18 cellular contexts compared by ENCODE assay signal in genomic region chr5:131563434-131564228, GRCh38.
DNase-seq lines count a peak whose midpoint lies in the region; ATAC-seq, FAIRE-seq and TF ChIP-seq lines count a peak whose summit lies in the region.
"Had no signal": no experiment of that assay in that cellular context is flagged by ENCODE, and none has a peak within 500 bp of the region (broad histone marks: within the 10 kb centered on the region; RNA-seq: fewer than 3 reads in every experiment).

No MANE protein-coding gene starts in this region.

- no peaks in the 10 kb centered on the region for H3K4me1 ChIP-seq in A549
- H3K4me1 ChIP-seq in pancreas = peaks cover 0 to 3% (median 0%) of the 10 kb centered on the region in 3 donors
- H3K4me1 ChIP-seq: left lung, upper lobe of right lung had no signal

- TF ChIP-seq POLR2A in A549 (IDR thresholded peaks at IDR 0.05; ENCODE audit: low read length) = no peak

- H3K27ac ChIP-seq in A549 (no peak overlapping the region), pancreas (no peak overlapping the region)
- H3K27ac ChIP-seq: hepatocyte, left lung, upper lobe of right lung had no signal

- POLR2A ChIA-PET in A549 (lab: Yijun Ruan, JAX) = no interaction called here

- TF ChIP-seq CTCF in A549 (IDR thresholded peaks at IDR 0.05) = no peak
- TF ChIP-seq CTCF in pancreas (IDR thresholded peaks at IDR 0.05) = no peak

- intact Hi-C loops in pancreas (cut with DNase I) = no loop called here

- no peaks in the 10 kb centered on the region for H3K27me3 ChIP-seq in pancreas
- H3K27me3 ChIP-seq: hepatocyte, left lung, upper lobe of right lung had no signal

- H3K4me3 ChIP-seq in A549 = no peak overlapping the region
- no peak overlapping the region for H3K4me3 ChIP-seq in pancreas
- H3K4me3 ChIP-seq: hepatocyte, left lung, upper lobe of right lung had no signal

- DNase-seq in A549 (ENCODE audit: low read depth in 1 of 2, low spot score in 1 of 2) = peak; percentile 6 to 10
- peak; percentile 42 for DNase-seq in ELF-1 (ENCODE audit: low read depth, low spot score)
- peak; percentile 11 for DNase-seq in RKO (ENCODE audit: low spot score)
- DNase-seq in iPS-NIHi11 (ENCODE audit: low spot score) = peak; percentile 25
- no peak for DNase-seq in pancreas
- DNase-seq: activated CD4-positive, CD25-positive, alpha-beta regulatory T cell treated with anti-CD3 and anti-CD28 coated beads, Interleukin-2, amount 50 U/mL, for 72 hours; activated CD8-positive, alpha-beta memory T cell treated with anti-CD3 and anti-CD28 coated beads, Interleukin-2, amount 50 U/mL, for 4 hours; activated naive CD4-positive, alpha-beta T cell treated with Interleukin-2 at 50 U/mL for 16 hours; left lung; NCI-H2081 treated with DMSO at 0.1 percent for 48 hours; NCI-H774; stimulated activated naive CD4-positive, alpha-beta T cell treated with Interleukin-2 at 50 U/mL for 16 hours; upper lobe of right lung had no signal

- H3K36me3 ChIP-seq in pancreas = no peaks in the 10 kb centered on the region

- CTCF ChIA-PET in A549 (lab: Yijun Ruan, JAX) = interaction anchor here (0.9 to 1.1 kb wide), 2 partner anchors 13 to 25 kb away, joined by 3 read pairs; no protein-coding TSS in a partner anchor

- H3K9me3 ChIP-seq in A549 (no peaks in the 10 kb centered on the region), pancreas (no peaks in the 10 kb centered on the region)
- H3K9me3 ChIP-seq: left lung, upper lobe of right lung had no signal

- WGBS in A549 (ENCODE audit: missing lambda C conversion rate) = 81% methylated on average over 8 of the region's 8 CpGs
- 88 to 91% methylated on average over 8 of the region's 8 CpGs for WGBS in pancreas, 2 donors

- no peak for TF ChIP-seq EP300 in A549 (IDR thresholded peaks at IDR 0.05)

- H3K4me2 ChIP-seq in A549 = no peak overlapping the region
- H3K4me2 ChIP-seq: hepatocyte had no signal

- no peak for TF ChIP-seq RAD21 in A549 (conservative IDR thresholded peaks at IDR 0.05 in 1 of 2, IDR thresholded peaks at IDR 0.05 in 1 of 2)

- FAIRE-seq in A549 (lab: Jason Lieb, UNC) (no peak), pancreas (lab: Jason Lieb, UNC) (no peak)
- FAIRE-seq: D721Med had no signal

- peak; percentile 64 to 71; a peak in 3 of 6 replicates for ATAC-seq in A549
- ATAC-seq in HG03439 (IDR thresholded peaks at IDR 0.05; ENCODE audit: unreplicated experiment) = no peak
- ATAC-seq in HG03039 (IDR thresholded peaks at IDR 0.05; ENCODE audit: unreplicated experiment) = no peak
- no peak for ATAC-seq in HG03457 (IDR thresholded peaks at IDR 0.05; ENCODE audit: unreplicated experiment)
- no peak for ATAC-seq in pancreas
- ATAC-seq: left lung, upper lobe of right lung had no signal

TF ChIP-seq in A549, 52 proteins besides CTCF, POLR2A, EP300 and RAD21:
- no peak for TF ChIP-seq ZFP36 (IDR thresholded peaks at IDR 0.05; ENCODE audit: borderline replicate concordance, partially characterized antibody)
TF ChIP-seq in A549: peak in this region for 0.

Comparison
In these comparisons a context has a peak if more than half of its experiments do, and no peak if none do; other contexts are left out.
1. ATAC-seq: peak in A549 (2 of 2); none in HG03439 (single experiment), HG03039 (single experiment), HG03457 (single experiment) and pancreas (0 of 4).
2. DNase-seq: peak in A549 (2 of 2), ELF-1 (single experiment), RKO (single experiment) and iPS-NIHi11 (single experiment); none in pancreas (0 of 6).